Comparison of ENCODE assay signal across 8 cellular contexts in genomic region chr19:19488875-19489690, GRCh38. TPM values are rescaled to one million over a fixed set of nuclear protein-coding genes. Genes with fewer than 3 reads are reported as not detected.
DNase-seq lines count a peak whose midpoint lies in the region; ATAC-seq and TF ChIP-seq lines count a peak whose summit lies in the region.

No MANE protein-coding gene starts in this region.

- H3K36me3 ChIP-seq in DND-41 (ENCODE audit: insufficient read depth, low read length) (peaks cover 72% of the 10 kb centered on the region), GM23248 (ENCODE audit: low read depth) (no peaks in the 10 kb centered on the region), WERI-Rb-1 (peaks cover 25% of the 10 kb centered on the region), breast epithelium (peaks cover 2% of the 10 kb centered on the region)

- H3K4me2 ChIP-seq in DND-41 (ENCODE audit: insufficient read depth, low read length) = no peak overlapping the region
- H3K4me2 ChIP-seq in GM23248 (ENCODE audit: unreplicated experiment) = peak overlapping the region; percentile 85

- H3K4me1 ChIP-seq in DND-41 (ENCODE audit: insufficient read depth, low read length) (peaks cover 27% of the 10 kb centered on the region), GM23248 (ENCODE audit: insufficient read depth) (peaks cover 33% of the 10 kb centered on the region), breast epithelium (peaks cover 9 to 12% of the 10 kb centered on the region in 2 donors)

- DNase-seq in DND-41 = peak; percentile 78
- peak; percentile 97 for DNase-seq in GM23248
- peak; percentile 99 for DNase-seq in MV-4-11 (lab: John Stamatoyannopoulos, UW)
- peak; percentile 30 for DNase-seq in WERI-Rb-1
- DNase-seq in breast epithelium (ENCODE audit: low spot score in 2 of 2) = peak; percentile 58 to 79
- peak; percentile 84 for DNase-seq in iPS-NIHi7 (ENCODE audit: extremely low spot score)
- DNase-seq in smooth muscle cell of the brain vasculature (ENCODE audit: low read depth, low spot score) = peak; percentile 68
- DNase-seq in NCI-H1048 (lab: John Stamatoyannopoulos, UW) = no peak

- H3F3A ChIP-seq in GM23248 (ENCODE audit: insufficient read depth) = peaks cover 23% of the 10 kb centered on the region

- TF ChIP-seq CTCF in DND-41 (IDR thresholded peaks at IDR 0.05; ENCODE audit: borderline replicate concordance, extremely low read depth, low read length, poor library complexity, severe bottlenecking) = no peak
- TF ChIP-seq CTCF in WERI-Rb-1 (IDR thresholded peaks at IDR 0.05; ENCODE audit: low read depth, low read length) = no peak
- no peak for TF ChIP-seq CTCF in breast epithelium (IDR thresholded peaks at IDR 0.05)

- ATAC-seq in DND-41 (ENCODE audit: insufficient read depth, low read depth) = peak; percentile 84

- H4K20me1 ChIP-seq in DND-41 (ENCODE audit: insufficient read depth, low read length) (peaks cover 82% of the 10 kb centered on the region), GM23248 (ENCODE audit: insufficient read depth) (no peaks in the 10 kb centered on the region)

- WGBS in GM23248 (ENCODE audit: low coverage in 1 of 2, low lambda C conversion rate in 2 of 2, missing lambda C conversion rate in 2 of 2), 2 experiments = 6 to 9% methylated on average over 14 of the region's 14 CpGs

- H3K27me3 ChIP-seq in DND-41 (ENCODE audit: insufficient read depth, low read length, poor library complexity) = no peaks in the 10 kb centered on the region
- no peaks in the 10 kb centered on the region for H3K27me3 ChIP-seq in GM23248 (replicated peaks; ENCODE audit: insufficient read depth)
- H3K27me3 ChIP-seq in WERI-Rb-1 (ENCODE audit: insufficient read depth, low read depth, severe bottlenecking) = no peaks in the 10 kb centered on the region
- no peaks in the 10 kb centered on the region for H3K27me3 ChIP-seq in breast epithelium

- no peaks in the 10 kb centered on the region for H3K9me2 ChIP-seq in GM23248 (ENCODE audit: insufficient read depth)

- no peak for TF ChIP-seq POLR2A in breast epithelium (IDR thresholded peaks at IDR 0.05)

- H2AFZ ChIP-seq in DND-41 (ENCODE audit: low read depth, low read length) = no peak overlapping the region
- H2AFZ ChIP-seq in GM23248 = peak overlapping the region; percentile 67

- peak overlapping the region; percentile 42 for H3K27ac ChIP-seq in DND-41 (ENCODE audit: low read length)
- peak overlapping the region; percentile 90 for H3K27ac ChIP-seq in GM23248
- peak overlapping the region; percentile 39; the same call in 1 of the 2 replicates for H3K27ac ChIP-seq in WERI-Rb-1
- H3K27ac ChIP-seq in breast epithelium = peak overlapping the region; percentile 77 to 87

- H3K4me3 ChIP-seq in DND-41 (ENCODE audit: low read depth in 1 of 2, low read length in 2 of 2) = no peak overlapping the region
- H3K4me3 ChIP-seq in GM23248 = peak overlapping the region; percentile 59
- no peak overlapping the region for H3K4me3 ChIP-seq in WERI-Rb-1 (ENCODE audit: low read depth, low read length)
- peak overlapping the region; percentile 2 to 39 (median 2) for H3K4me3 ChIP-seq in breast epithelium

- H3K9ac ChIP-seq in DND-41 (ENCODE audit: low read depth, low read length) (no peak overlapping the region), GM23248 (peak overlapping the region; percentile 85)

- H3K9me3 ChIP-seq in DND-41 (ENCODE audit: insufficient read depth, low read length, severe bottlenecking) = no peaks in the 10 kb centered on the region
- H3K9me3 ChIP-seq in GM23248 (ENCODE audit: low read depth) = no peaks in the 10 kb centered on the region
- no peaks in the 10 kb centered on the region for H3K9me3 ChIP-seq in WERI-Rb-1 (ENCODE audit: severe bottlenecking)
- no peaks in the 10 kb centered on the region for H3K9me3 ChIP-seq in breast epithelium

- intact Hi-C loops in breast epithelium (cut with DNase I; ENCODE audit: low total_unique reads) = no loop called here

- H3K79me2 ChIP-seq in DND-41 (ENCODE audit: insufficient read depth, low read length) (peaks cover 87% of the 10 kb centered on the region), GM23248 (ENCODE audit: insufficient read depth) (peaks cover 93% of the 10 kb centered on the region)

- in situ Hi-C loops in GM23248 (cut with MboI) = no loop called here

RNA-seq across cellular contexts. Expression of gene TSSK6, which starts 26.3 kb away (rescaled TPM):
- 0.25 and 2.3 TPM in 2 replicates for total RNA-seq in GM23248 (2014; rRNA removed; shearing (Covaris generic))
- polyA plus RNA-seq in GM23248 (2016; fragmentation: Nextera tagmentation; extraction: Ambion mirVana) = 0.70 and 0.95 TPM in 2 replicates
- total RNA-seq in breast epithelium = 1 to 10 TPM in 2 of 3 donors, under 1 TPM in 1; 0.96 to 2.9 (median 2.3) TPM

RNA-seq across cellular contexts. Expression of gene NDUFA13, which starts 26.9 kb away (rescaled TPM):
- 18.3 and 92.4 TPM in 2 replicates for total RNA-seq in GM23248 (2014; rRNA removed; shearing (Covaris generic))
- 466 and 474 TPM in 2 replicates for polyA plus RNA-seq in GM23248 (2016; fragmentation: Nextera tagmentation; extraction: Ambion mirVana)
- total RNA-seq in breast epithelium = 100 to 1,000 TPM in 1 of 3 donors, 10 to 100 TPM in 2; 97.3 to 134 (median 99.2) TPM

RNA-seq across cellular contexts. Expression of gene YJEFN3, which starts 39.6 kb away (rescaled TPM):
- 0.25 TPM in 1 of 2 replicates, not detected in the other for total RNA-seq in GM23248 (2014; rRNA removed; shearing (Covaris generic))
- 1.3 and 2.4 TPM in 2 replicates for polyA plus RNA-seq in GM23248 (2016; fragmentation: Nextera tagmentation; extraction: Ambion mirVana)
- 1 to 10 TPM in 2 of 3 donors, under 1 TPM in 1; 0.88 to 2.0 (median 1.3) TPM for total RNA-seq in breast epithelium

RNA-seq across cellular contexts. Expression of gene CILP2, which starts 49.0 kb away (rescaled TPM):
- 0.11 and 0.25 TPM in 2 replicates for total RNA-seq in GM23248 (2014; rRNA removed; shearing (Covaris generic))
- polyA plus RNA-seq in GM23248 (2016; fragmentation: Nextera tagmentation; extraction: Ambion mirVana) = 0.48 and 0.62 TPM in 2 replicates
- total RNA-seq in breast epithelium = under 1 TPM; 0.15 to 0.66 (median 0.16) TPM

Comparison
In these comparisons a context has a peak if more than half of its experiments do, and no peak if none do; other contexts are left out.
1. H3K27ac ChIP-seq: peak in every context shown above with its lines; median percentile 90 in GM23248; 82 in breast epithelium; 42 in DND-41; 39 in WERI-Rb-1.
2. H3K4me3 ChIP-seq: peak in GM23248 (single experiment) and breast epithelium (3 of 3); none in DND-41 (0 of 2) and WERI-Rb-1 (single experiment).